1 cellular context compared by ENCODE assay signal in the genomic region with DNA sequence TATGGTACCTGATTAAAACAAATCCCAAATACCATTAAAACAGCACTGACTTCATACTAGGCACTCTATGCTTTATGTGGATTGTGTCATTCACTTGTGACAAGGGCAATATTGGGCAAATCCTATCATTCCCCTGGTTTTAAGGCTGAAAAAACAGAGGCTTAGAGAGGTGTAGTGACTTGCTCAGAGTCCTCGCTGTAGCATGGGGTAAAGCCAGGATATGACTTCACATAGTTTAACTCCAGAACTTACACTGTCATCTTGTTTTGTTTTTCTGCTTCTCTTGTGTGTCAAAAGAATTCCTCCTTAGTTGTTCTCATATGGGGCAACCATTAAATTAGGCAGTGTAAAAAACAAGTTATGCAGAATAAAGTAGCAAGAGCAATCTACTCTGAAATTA.
TF ChIP-seq lines count a peak whose summit lies in the region.

No MANE protein-coding gene starts in this region.

TF ChIP-seq in GM23338, 12 proteins besides CTCF, POLR2A, EP300 and RAD21:
- TF ChIP-seq, protein P1, sequence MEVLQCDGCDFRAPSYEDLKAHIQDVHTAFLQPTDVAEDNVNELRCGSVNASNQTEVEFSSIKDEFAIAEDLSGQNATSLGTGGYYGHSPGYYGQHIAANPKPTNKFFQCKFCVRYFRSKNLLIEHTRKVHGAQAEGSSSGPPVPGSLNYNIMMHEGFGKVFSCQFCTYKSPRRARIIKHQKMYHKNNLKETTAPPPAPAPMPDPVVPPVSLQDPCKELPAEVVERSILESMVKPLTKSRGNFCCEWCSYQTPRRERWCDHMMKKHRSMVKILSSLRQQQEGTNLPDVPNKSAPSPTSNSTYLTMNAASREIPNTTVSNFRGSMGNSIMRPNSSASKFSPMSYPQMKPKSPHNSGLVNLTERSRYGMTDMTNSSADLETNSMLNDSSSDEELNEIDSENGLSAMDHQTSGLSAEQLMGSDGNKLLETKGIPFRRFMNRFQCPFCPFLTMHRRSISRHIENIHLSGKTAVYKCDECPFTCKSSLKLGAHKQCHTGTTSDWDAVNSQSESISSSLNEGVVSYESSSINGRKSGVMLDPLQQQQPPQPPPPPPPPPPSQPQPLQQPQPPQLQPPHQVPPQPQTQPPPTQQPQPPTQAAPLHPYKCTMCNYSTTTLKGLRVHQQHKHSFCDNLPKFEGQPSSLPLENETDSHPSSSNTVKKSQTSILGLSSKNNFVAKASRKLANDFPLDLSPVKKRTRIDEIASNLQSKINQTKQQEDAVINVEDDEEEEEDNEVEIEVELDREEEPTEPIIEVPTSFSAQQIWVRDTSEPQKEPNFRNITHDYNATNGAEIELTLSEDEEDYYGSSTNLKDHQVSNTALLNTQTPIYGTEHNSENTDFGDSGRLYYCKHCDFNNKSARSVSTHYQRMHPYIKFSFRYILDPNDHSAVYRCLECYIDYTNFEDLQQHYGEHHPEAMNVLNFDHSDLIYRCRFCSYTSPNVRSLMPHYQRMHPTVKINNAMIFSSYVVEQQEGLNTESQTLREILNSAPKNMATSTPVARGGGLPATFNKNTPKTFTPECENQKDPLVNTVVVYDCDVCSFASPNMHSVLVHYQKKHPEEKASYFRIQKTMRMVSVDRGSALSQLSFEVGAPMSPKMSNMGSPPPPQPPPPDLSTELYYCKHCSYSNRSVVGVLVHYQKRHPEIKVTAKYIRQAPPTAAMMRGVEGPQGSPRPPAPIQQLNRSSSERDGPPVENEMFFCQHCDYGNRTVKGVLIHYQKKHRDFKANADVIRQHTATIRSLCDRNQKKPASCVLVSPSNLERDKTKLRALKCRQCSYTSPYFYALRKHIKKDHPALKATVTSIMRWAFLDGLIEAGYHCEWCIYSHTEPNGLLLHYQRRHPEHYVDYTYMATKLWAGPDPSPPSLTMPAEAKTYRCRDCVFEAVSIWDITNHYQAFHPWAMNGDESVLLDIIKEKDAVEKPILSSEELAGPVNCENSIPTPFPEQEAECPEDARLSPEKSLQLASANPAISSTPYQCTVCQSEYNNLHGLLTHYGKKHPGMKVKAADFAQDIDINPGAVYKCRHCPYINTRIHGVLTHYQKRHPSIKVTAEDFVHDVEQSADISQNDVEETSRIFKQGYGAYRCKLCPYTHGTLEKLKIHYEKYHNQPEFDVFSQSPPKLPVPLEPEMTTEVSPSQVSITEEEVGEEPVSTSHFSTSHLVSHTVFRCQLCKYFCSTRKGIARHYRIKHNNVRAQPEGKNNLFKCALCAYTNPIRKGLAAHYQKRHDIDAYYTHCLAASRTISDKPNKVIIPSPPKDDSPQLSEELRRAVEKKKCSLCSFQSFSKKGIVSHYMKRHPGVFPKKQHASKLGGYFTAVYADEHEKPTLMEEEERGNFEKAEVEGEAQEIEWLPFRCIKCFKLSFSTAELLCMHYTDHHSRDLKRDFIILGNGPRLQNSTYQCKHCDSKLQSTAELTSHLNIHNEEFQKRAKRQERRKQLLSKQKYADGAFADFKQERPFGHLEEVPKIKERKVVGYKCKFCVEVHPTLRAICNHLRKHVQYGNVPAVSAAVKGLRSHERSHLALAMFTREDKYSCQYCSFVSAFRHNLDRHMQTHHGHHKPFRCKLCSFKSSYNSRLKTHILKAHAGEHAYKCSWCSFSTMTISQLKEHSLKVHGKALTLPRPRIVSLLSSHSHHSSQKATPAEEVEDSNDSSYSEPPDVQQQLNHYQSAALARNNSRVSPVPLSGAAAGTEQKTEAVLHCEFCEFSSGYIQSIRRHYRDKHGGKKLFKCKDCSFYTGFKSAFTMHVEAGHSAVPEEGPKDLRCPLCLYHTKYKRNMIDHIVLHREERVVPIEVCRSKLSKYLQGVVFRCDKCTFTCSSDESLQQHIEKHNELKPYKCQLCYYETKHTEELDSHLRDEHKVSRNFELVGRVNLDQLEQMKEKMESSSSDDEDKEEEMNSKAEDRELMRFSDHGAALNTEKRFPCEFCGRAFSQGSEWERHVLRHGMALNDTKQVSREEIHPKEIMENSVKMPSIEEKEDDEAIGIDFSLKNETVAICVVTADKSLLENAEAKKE (CRISPR knock-in tag; IDR thresholded peaks at IDR 0.05): no peak
- no peak for TF ChIP-seq JUNB (IDR thresholded peaks at IDR 0.05; ENCODE audit: unreplicated experiment)
- TF ChIP-seq CREB1 (CRISPR knock-in tag; IDR thresholded peaks at IDR 0.05; ENCODE audit: low read depth): no peak
- no peak for TF ChIP-seq STAT1 (IDR thresholded peaks at IDR 0.05; ENCODE audit: unreplicated experiment)
- TF ChIP-seq ZNF114 (CRISPR knock-in tag; IDR thresholded peaks at IDR 0.05): no peak
- no peak for TF ChIP-seq EZH2phosphoT487 (IDR thresholded peaks at IDR 0.05; ENCODE audit: unreplicated experiment)
